In genomic region chr18:24300703-24301102, GRCh38 we compare ENCODE assay signal across 18 cellular contexts.
DNase-seq lines count a peak whose midpoint lies in the region; ATAC-seq, FAIRE-seq and TF ChIP-seq lines count a peak whose summit lies in the region.
"Had no signal": no experiment of that assay in that cellular context is flagged by ENCODE, and none has a peak within 500 bp of the region (broad histone marks: within the 10 kb centered on the region; RNA-seq: fewer than 3 reads in every experiment).

No MANE protein-coding gene starts in this region.

- H3K27me3 ChIP-seq in keratinocyte (ENCODE audit: control insufficient read depth, extremely low read depth, insufficient read depth, low read length): no peaks in the 10 kb centered on the region
- no peaks in the 10 kb centered on the region for H3K27me3 ChIP-seq in small intestine (ENCODE audit: control insufficient read depth in 2 of 2, insufficient read depth in 2 of 2, low read length in 2 of 2)
- H3K27me3 ChIP-seq: BE2C had no signal

- ATAC-seq in HG03439 (IDR thresholded peaks at IDR 0.05; ENCODE audit: unreplicated experiment): no peak
- ATAC-seq: HCT116, HepG2 had no signal

- no peak overlapping the region for H3K4me2 ChIP-seq in keratinocyte (ENCODE audit: control insufficient read depth, extremely low read depth, insufficient read depth, low read depth, low read length)

- DNase-seq in SK-MEL-5 (ENCODE audit: low read depth, low spot score) (peak; percentile 9), epithelial cell of esophagus (ENCODE audit: low read depth) (peak; percentile 33), keratinocyte (ENCODE audit: low read depth, low spot score) (no peak), small intestine (peak; percentile 46), NCI-H748 (lab: John Stamatoyannopoulos, UW; ENCODE audit: unreplicated experiment) (no peak)
- no peak for DNase-seq in activated CD4-positive, alpha-beta T cell treated with anti-CD3 and anti-CD28 coated beads for 4 hours
- DNase-seq: BE2C; C1 segment of cervical spinal cord; CD4-positive, CD25-positive, alpha-beta regulatory T cell; CD8-positive, alpha-beta memory T cell; COR-L47; GF-D8; GOT3; H7; HFFc6 had no signal

- no peaks in the 10 kb centered on the region for H3K9me1 ChIP-seq in keratinocyte (ENCODE audit: control insufficient read depth, extremely low read depth, insufficient read depth, low read length)

- FAIRE-seq in keratinocyte (lab: Jason Lieb, UNC): peak; percentile 29
- FAIRE-seq in small intestine (lab: Jason Lieb, UNC): no peak
- FAIRE-seq: HepG2 had no signal

- no peaks in the 10 kb centered on the region for H3K36me3 ChIP-seq in keratinocyte (ENCODE audit: control insufficient read depth in 2 of 2, extremely low read depth in 1 of 2, insufficient read depth in 2 of 2, low read length in 2 of 2)
- H3K36me3 ChIP-seq in small intestine (ENCODE audit: control insufficient read depth in 2 of 2, insufficient read depth in 2 of 2, low read length in 2 of 2): no peaks in the 10 kb centered on the region
- H3K36me3 ChIP-seq: BE2C had no signal

- H3K9ac ChIP-seq in keratinocyte (ENCODE audit: control insufficient read depth, extremely low read depth, insufficient read depth, low read length): no peak overlapping the region

- no peak overlapping the region for H2AFZ ChIP-seq in keratinocyte (ENCODE audit: control insufficient read depth, low read length)

- no peaks in the 10 kb centered on the region for H4K20me1 ChIP-seq in keratinocyte (ENCODE audit: control insufficient read depth, extremely low read depth, insufficient read depth, low read length)

- H3K4me3 ChIP-seq in epithelial cell of esophagus (ENCODE audit: low read length) (no peak overlapping the region), keratinocyte (ENCODE audit: control insufficient read depth in 2 of 3, extremely low read depth in 1 of 3, insufficient read depth in 2 of 3, low read depth in 1 of 3, low read length in 3 of 3) (no peak overlapping the region), small intestine (ENCODE audit: low read depth in 1 of 2, low read length in 2 of 2) (no peak overlapping the region)

- H3K27ac ChIP-seq in keratinocyte (ENCODE audit: control insufficient read depth, insufficient read depth, low read length) (no peak overlapping the region), small intestine (ENCODE audit: low read depth in 1 of 2, low read length in 1 of 2) (no peak overlapping the region)

- H3K9me3 ChIP-seq in keratinocyte (ENCODE audit: control insufficient read depth, low read depth, low read length) (no peaks in the 10 kb centered on the region), small intestine (ENCODE audit: control insufficient read depth, low read depth) (no peaks in the 10 kb centered on the region)
- H3K9me3 ChIP-seq: BE2C had no signal

- in situ Hi-C loops in SK-MEL-5 (cut with HindIII; ENCODE audit: low pct_unique_long_range_greater_than_20kb, low sequenced_read_pairs): no loop called here

- TF ChIP-seq CTCF in epithelial cell of esophagus (IDR thresholded peaks at IDR 0.05; ENCODE audit: insufficient read depth, low read depth, low read length, missing control alignments) (no peak), keratinocyte (optimal IDR thresholded peaks at IDR 0.05 in 1 of 3, IDR thresholded peaks at IDR 0.05 in 1 of 3, conservative IDR thresholded peaks at IDR 0.05 in 1 of 3; ENCODE audit: extremely low read depth in 1 of 3, insufficient read depth in 2 of 3, low read length in 3 of 3) (no peak)

- dilution Hi-C loops in keratinocyte (cut with MboI; ENCODE audit: extremely low pct_ligation_motif_present, low sequenced_read_pairs): no loop called here

- no peaks in the 10 kb centered on the region for H3K4me1 ChIP-seq in keratinocyte (ENCODE audit: control insufficient read depth, extremely low read depth, insufficient read depth, low read length)
- no peaks in the 10 kb centered on the region for H3K4me1 ChIP-seq in small intestine (ENCODE audit: control insufficient read depth in 2 of 2, insufficient read depth in 1 of 2, low read depth in 1 of 2, low read length in 1 of 2)
- H3K4me1 ChIP-seq: BE2C had no signal

- H3K79me2 ChIP-seq in keratinocyte (ENCODE audit: control insufficient read depth, insufficient read depth, low read length): no peaks in the 10 kb centered on the region

- 40 to 72% (median 48%) methylated on average over 3 of the region's 3 CpGs for WGBS in small intestine, 3 donors

Comparison
In these comparisons a context has a peak if more than half of its experiments do, and no peak if none do; other contexts are left out.
1. DNase-seq: peak in SK-MEL-5 (single experiment), epithelial cell of esophagus (single experiment) and small intestine (single experiment); none in keratinocyte (single experiment), activated CD4-positive, alpha-beta T cell treated with anti-CD3 and anti-CD28 coated beads for 4 hours (0 of 2) and NCI-H748 (single experiment).